Comparison of ENCODE assay signal across 1 cellular context in the genomic region with DNA sequence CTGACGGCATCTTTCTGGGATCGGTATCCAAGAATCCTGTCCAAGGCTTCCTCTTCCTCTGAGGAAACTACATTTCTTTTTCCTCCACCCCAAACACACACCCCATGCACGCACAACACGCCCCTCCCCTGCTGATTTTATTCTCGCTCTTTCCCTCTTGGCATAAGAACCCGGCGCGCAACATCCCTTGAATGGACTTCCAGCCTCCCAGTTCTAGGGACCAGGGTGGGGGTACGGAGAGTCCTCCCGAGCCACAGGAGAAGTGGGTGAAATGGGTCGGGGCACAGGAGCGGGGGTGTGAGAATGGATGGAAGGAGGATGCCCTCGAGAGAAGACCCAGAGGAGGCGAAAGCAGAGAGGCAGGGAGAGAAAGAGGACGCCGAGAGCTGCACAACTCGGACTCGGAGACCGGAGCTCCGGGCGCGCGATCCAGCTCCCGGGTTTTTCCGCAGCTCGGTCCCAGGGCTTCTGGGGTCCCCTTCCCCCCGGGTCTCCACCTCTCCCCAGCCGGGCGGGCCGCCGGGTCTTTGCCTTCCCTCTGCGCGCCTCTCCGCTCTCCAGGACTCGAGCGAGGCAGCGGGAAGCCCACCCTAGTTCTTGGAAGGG.
TF ChIP-seq lines count a peak whose summit lies in the region.

No MANE protein-coding gene starts in this region.

TF ChIP-seq in HepG2, 621 proteins besides CTCF, POLR2A, EP300 and RAD21 (continued from another document and continues in another):
- TF ChIP-seq, protein P1, sequence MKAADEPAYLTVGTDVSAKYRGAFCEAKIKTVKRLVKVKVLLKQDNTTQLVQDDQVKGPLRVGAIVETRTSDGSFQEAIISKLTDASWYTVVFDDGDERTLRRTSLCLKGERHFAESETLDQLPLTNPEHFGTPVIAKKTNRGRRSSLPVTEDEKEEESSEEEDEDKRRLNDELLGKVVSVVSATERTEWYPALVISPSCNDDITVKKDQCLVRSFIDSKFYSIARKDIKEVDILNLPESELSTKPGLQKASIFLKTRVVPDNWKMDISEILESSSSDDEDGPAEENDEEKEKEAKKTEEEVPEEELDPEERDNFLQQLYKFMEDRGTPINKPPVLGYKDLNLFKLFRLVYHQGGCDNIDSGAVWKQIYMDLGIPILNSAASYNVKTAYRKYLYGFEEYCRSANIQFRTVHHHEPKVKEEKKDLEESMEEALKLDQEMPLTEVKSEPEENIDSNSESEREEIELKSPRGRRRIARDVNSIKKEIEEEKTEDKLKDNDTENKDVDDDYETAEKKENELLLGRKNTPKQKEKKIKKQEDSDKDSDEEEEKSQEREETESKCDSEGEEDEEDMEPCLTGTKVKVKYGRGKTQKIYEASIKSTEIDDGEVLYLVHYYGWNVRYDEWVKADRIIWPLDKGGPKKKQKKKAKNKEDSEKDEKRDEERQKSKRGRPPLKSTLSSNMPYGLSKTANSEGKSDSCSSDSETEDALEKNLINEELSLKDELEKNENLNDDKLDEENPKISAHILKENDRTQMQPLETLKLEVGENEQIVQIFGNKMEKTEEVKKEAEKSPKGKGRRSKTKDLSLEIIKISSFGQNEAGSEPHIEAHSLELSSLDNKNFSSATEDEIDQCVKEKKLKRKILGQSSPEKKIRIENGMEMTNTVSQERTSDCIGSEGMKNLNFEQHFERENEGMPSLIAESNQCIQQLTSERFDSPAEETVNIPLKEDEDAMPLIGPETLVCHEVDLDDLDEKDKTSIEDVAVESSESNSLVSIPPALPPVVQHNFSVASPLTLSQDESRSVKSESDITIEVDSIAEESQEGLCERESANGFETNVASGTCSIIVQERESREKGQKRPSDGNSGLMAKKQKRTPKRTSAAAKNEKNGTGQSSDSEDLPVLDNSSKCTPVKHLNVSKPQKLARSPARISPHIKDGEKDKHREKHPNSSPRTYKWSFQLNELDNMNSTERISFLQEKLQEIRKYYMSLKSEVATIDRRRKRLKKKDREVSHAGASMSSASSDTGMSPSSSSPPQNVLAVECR (CRISPR knock-in tag; IDR thresholded peaks at IDR 0.05; ENCODE audit: borderline replicate concordance) = peak; percentile 22; the same call in 1 of the 2 replicates
- TF ChIP-seq SPEN (CRISPR knock-in tag; IDR thresholded peaks at IDR 0.05; ENCODE audit: low read depth) = no peak
- TF ChIP-seq BCL6 (CRISPR knock-in tag; IDR thresholded peaks at IDR 0.05) = peak; percentile 4; the same call in 1 of the 2 replicates
- TF ChIP-seq TAF1 (CRISPR knock-in tag; IDR thresholded peaks at IDR 0.05) = peak; percentile 7; the same call in 1 of the 2 replicates
- peak; percentile 21; the same call in 1 of the 2 replicates for TF ChIP-seq ZBTB7A (CRISPR knock-in tag; IDR thresholded peaks at IDR 0.05)
- 0 out of 2 replicates have a peak, but pooled peaks have one; percentile 3 for TF ChIP-seq HNRNPL (IDR thresholded peaks at IDR 0.05; ENCODE audit: low read depth, low read length)
- TF ChIP-seq, protein P2, sequence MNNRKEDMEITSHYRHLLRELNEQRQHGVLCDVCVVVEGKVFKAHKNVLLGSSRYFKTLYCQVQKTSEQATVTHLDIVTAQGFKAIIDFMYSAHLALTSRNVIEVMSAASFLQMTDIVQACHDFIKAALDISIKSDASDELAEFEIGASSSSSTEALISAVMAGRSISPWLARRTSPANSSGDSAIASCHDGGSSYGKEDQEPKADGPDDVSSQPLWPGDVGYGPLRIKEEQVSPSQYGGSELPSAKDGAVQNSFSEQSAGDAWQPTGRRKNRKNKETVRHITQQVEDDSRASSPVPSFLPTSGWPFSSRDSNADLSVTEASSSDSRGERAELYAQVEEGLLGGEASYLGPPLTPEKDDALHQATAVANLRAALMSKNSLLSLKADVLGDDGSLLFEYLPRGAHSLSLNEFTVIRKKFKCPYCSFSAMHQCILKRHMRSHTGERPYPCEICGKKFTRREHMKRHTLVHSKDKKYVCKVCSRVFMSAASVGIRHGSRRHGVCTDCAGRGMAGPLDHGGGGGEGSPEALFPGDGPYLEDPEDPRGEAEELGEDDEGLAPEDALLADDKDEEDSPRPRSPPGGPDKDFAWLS (CRISPR knock-in tag; IDR thresholded peaks at IDR 0.05; ENCODE audit: borderline replicate concordance) = 0 out of 2 replicates have a peak, but pooled peaks have one; percentile 1
- 0 out of 2 replicates have a peak, but pooled peaks have one; percentile 21 for TF ChIP-seq NRL (CRISPR knock-in tag; IDR thresholded peaks at IDR 0.05; ENCODE audit: borderline replicate concordance)
- no peak for TF ChIP-seq ZNF557 (CRISPR knock-in tag; IDR thresholded peaks at IDR 0.05)
- TF ChIP-seq, protein P3, sequence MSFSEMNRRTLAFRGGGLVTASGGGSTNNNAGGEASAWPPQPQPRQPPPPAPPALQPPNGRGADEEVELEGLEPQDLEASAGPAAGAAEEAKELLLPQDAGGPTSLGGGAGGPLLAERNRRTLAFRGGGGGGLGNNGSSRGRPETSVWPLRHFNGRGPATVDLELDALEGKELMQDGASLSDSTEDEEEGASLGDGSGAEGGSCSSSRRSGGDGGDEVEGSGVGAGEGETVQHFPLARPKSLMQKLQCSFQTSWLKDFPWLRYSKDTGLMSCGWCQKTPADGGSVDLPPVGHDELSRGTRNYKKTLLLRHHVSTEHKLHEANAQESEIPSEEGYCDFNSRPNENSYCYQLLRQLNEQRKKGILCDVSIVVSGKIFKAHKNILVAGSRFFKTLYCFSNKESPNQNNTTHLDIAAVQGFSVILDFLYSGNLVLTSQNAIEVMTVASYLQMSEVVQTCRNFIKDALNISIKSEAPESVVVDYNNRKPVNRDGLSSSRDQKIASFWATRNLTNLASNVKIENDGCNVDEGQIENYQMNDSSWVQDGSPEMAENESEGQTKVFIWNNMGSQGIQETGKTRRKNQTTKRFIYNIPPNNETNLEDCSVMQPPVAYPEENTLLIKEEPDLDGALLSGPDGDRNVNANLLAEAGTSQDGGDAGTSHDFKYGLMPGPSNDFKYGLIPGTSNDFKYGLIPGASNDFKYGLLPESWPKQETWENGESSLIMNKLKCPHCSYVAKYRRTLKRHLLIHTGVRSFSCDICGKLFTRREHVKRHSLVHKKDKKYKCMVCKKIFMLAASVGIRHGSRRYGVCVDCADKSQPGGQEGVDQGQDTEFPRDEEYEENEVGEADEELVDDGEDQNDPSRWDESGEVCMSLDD (CRISPR knock-in tag; IDR thresholded peaks at IDR 0.05; ENCODE audit: borderline replicate concordance) = peak; percentile 64; the same call in 1 of the 2 replicates
- TF ChIP-seq, protein P4, sequence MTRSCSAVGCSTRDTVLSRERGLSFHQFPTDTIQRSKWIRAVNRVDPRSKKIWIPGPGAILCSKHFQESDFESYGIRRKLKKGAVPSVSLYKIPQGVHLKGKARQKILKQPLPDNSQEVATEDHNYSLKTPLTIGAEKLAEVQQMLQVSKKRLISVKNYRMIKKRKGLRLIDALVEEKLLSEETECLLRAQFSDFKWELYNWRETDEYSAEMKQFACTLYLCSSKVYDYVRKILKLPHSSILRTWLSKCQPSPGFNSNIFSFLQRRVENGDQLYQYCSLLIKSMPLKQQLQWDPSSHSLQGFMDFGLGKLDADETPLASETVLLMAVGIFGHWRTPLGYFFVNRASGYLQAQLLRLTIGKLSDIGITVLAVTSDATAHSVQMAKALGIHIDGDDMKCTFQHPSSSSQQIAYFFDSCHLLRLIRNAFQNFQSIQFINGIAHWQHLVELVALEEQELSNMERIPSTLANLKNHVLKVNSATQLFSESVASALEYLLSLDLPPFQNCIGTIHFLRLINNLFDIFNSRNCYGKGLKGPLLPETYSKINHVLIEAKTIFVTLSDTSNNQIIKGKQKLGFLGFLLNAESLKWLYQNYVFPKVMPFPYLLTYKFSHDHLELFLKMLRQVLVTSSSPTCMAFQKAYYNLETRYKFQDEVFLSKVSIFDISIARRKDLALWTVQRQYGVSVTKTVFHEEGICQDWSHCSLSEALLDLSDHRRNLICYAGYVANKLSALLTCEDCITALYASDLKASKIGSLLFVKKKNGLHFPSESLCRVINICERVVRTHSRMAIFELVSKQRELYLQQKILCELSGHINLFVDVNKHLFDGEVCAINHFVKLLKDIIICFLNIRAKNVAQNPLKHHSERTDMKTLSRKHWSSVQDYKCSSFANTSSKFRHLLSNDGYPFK (CRISPR knock-in tag; IDR thresholded peaks at IDR 0.05; ENCODE audit: borderline replicate concordance) = 0 out of 2 replicates have a peak, but pooled peaks have one; percentile 12
- TF ChIP-seq, protein P5, sequence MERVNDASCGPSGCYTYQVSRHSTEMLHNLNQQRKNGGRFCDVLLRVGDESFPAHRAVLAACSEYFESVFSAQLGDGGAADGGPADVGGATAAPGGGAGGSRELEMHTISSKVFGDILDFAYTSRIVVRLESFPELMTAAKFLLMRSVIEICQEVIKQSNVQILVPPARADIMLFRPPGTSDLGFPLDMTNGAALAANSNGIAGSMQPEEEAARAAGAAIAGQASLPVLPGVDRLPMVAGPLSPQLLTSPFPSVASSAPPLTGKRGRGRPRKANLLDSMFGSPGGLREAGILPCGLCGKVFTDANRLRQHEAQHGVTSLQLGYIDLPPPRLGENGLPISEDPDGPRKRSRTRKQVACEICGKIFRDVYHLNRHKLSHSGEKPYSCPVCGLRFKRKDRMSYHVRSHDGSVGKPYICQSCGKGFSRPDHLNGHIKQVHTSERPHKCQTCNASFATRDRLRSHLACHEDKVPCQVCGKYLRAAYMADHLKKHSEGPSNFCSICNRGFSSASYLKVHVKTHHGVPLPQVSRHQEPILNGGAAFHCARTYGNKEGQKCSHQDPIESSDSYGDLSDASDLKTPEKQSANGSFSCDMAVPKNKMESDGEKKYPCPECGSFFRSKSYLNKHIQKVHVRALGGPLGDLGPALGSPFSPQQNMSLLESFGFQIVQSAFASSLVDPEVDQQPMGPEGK (CRISPR knock-in tag; IDR thresholded peaks at IDR 0.05) = 0 out of 2 replicates have a peak, but pooled peaks have one; percentile 11
- TF ChIP-seq, protein P6, sequence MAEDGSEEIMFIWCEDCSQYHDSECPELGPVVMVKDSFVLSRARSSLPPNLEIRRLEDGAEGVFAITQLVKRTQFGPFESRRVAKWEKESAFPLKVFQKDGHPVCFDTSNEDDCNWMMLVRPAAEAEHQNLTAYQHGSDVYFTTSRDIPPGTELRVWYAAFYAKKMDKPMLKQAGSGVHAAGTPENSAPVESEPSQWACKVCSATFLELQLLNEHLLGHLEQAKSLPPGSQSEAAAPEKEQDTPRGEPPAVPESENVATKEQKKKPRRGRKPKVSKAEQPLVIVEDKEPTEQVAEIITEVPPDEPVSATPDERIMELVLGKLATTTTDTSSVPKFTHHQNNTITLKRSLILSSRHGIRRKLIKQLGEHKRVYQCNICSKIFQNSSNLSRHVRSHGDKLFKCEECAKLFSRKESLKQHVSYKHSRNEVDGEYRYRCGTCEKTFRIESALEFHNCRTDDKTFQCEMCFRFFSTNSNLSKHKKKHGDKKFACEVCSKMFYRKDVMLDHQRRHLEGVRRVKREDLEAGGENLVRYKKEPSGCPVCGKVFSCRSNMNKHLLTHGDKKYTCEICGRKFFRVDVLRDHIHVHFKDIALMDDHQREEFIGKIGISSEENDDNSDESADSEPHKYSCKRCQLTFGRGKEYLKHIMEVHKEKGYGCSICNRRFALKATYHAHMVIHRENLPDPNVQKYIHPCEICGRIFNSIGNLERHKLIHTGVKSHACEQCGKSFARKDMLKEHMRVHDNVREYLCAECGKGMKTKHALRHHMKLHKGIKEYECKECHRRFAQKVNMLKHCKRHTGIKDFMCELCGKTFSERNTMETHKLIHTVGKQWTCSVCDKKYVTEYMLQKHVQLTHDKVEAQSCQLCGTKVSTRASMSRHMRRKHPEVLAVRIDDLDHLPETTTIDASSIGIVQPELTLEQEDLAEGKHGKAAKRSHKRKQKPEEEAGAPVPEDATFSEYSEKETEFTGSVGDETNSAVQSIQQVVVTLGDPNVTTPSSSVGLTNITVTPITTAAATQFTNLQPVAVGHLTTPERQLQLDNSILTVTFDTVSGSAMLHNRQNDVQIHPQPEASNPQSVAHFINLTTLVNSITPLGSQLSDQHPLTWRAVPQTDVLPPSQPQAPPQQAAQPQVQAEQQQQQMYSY (CRISPR knock-in tag; IDR thresholded peaks at IDR 0.05) = peak; percentile 98
- TF ChIP-seq, protein P7, sequence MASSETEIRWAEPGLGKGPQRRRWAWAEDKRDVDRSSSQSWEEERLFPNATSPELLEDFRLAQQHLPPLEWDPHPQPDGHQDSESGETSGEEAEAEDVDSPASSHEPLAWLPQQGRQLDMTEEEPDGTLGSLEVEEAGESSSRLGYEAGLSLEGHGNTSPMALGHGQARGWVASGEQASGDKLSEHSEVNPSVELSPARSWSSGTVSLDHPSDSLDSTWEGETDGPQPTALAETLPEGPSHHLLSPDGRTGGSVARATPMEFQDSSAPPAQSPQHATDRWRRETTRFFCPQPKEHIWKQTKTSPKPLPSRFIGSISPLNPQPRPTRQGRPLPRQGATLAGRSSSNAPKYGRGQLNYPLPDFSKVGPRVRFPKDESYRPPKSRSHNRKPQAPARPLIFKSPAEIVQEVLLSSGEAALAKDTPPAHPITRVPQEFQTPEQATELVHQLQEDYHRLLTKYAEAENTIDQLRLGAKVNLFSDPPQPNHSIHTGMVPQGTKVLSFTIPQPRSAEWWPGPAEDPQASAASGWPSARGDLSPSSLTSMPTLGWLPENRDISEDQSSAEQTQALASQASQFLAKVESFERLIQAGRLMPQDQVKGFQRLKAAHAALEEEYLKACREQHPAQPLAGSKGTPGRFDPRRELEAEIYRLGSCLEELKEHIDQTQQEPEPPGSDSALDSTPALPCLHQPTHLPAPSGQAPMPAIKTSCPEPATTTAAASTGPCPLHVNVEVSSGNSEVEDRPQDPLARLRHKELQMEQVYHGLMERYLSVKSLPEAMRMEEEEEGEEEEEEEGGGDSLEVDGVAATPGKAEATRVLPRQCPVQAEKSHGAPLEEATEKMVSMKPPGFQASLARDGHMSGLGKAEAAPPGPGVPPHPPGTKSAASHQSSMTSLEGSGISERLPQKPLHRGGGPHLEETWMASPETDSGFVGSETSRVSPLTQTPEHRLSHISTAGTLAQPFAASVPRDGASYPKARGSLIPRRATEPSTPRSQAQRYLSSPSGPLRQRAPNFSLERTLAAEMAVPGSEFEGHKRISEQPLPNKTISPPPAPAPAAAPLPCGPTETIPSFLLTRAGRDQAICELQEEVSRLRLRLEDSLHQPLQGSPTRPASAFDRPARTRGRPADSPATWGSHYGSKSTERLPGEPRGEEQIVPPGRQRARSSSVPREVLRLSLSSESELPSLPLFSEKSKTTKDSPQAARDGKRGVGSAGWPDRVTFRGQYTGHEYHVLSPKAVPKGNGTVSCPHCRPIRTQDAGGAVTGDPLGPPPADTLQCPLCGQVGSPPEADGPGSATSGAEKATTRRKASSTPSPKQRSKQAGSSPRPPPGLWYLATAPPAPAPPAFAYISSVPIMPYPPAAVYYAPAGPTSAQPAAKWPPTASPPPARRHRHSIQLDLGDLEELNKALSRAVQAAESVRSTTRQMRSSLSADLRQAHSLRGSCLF (CRISPR knock-in tag; IDR thresholded peaks at IDR 0.05; ENCODE audit: borderline replicate concordance) = no peak
- 0 out of 4 replicates have a peak, but pooled peaks of 1 of the 2 experiments have one; percentile 31 for TF ChIP-seq KLF16 (CRISPR knock-in tag; IDR thresholded peaks at IDR 0.05)
